ENCODE assay signal across 11 cellular contexts in the genomic region with DNA sequence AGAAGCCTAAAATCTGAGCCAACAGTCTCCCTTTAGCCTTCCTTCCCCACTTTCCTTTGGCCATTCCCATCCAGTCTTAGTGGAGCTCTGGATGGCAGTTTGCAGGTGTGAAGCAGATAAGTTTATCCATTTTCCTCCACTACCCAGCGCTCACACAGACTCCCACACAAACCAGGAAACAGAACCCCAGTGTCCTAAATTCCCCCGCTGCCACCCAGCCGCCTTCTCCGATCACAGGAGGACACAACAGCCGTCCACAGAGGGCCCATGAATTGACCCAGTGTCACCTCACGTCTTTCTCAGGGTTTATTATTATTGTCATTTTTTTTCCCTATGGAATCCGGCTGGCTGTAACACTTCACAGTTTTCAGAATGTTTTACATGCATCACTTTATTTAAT. TPM values are rescaled to one million over a fixed set of nuclear protein-coding genes. Genes with fewer than 3 reads are reported as not detected.
DNase-seq lines count a peak whose midpoint lies in the region; ATAC-seq, FAIRE-seq and TF ChIP-seq lines count a peak whose summit lies in the region.
"Had no signal": no experiment of that assay in that cellular context is flagged by ENCODE, and none has a peak within 500 bp of the region (broad histone marks: within the 10 kb centered on the region; RNA-seq: fewer than 3 reads in every experiment).

No MANE protein-coding gene starts in this region.

- TF ChIP-seq EP300 in H1 (IDR thresholded peaks at IDR 0.05; ENCODE audit: borderline replicate concordance in 1 of 2, low read depth in 2 of 2, low read length in 2 of 2) = no peak

- H3K23ac ChIP-seq in H1 (ENCODE audit: insufficient read length) = no peak overlapping the region

- H3K36me3 Mint-ChIP-seq in nephron progenitor cell (ENCODE audit: low read depth) = no peaks in the 10 kb centered on the region
- H3K36me3 Mint-ChIP-seq: memory B cell; stimulated activated effector memory CD8-positive, alpha-beta T cell treated with anti-CD3 and anti-CD28 coated beads, Interleukin-12 subunit alpha, Interleukin-12 subunit beta, amount 100 ng/mL, for 72 hours had no signal

- peak overlapping the region; percentile 92 for H2BK5ac ChIP-seq in H1 (ENCODE audit: low read depth, low read length)

- H3K79me2 ChIP-seq in H1 (ENCODE audit: control insufficient read depth in 1 of 2, insufficient read depth in 2 of 2, low read length in 2 of 2) = peaks cover 0 to 77% of the 10 kb centered on the region in 2 experiments; a peak in 3 of 4 replicates

- peak overlapping the region; percentile 13 for H4K91ac ChIP-seq in H1 (replicated peaks; ENCODE audit: insufficient read length, low read length)

- intact Hi-C loops in heart left ventricle (cut with DNase I) (no loop called here), Right ventricle myocardium superior (cut with DNase I) (no loop called here), upper lobe of right lung (cut with DNase I) (no loop called here)

- H3K4me3 ChIP-seq in heart left ventricle = no peak overlapping the region
- no peak overlapping the region for H3K4me3 ChIP-seq in H1 (ENCODE audit: extremely low read depth in 1 of 4, insufficient read depth in 2 of 4, low read depth in 3 of 4, low read length in 4 of 4)
- H3K4me3 ChIP-seq in upper lobe of right lung = no peak overlapping the region

- CTCF ChIA-PET in H1 (lab: Charles Lee; ENCODE audit: partially characterized antibody) = interaction anchor here (1.2 to 26.9 kb wide), 5 partner anchors 15 to 91 kb away, joined by 3 to 433 read pairs (median 41); partner anchors contain the start of gene CD9

- H3K27ac ChIP-seq in heart left ventricle = peak overlapping the region in 10 of 12 donors; percentile 11 to 99 (median 39)
- peak overlapping the region; percentile 45; the same call in 1 of the 2 replicates for H3K27ac ChIP-seq in H1 (ENCODE audit: low read depth, low read length)
- peak overlapping the region; percentile 88 for H3K27ac ChIP-seq in upper lobe of right lung

- no peak overlapping the region for H4K5ac ChIP-seq in H1 (ENCODE audit: insufficient read length, low read depth, low read length)

- peak overlapping the region; percentile 44; the same call in 1 of the 2 replicates for H3K18ac ChIP-seq in H1 (ENCODE audit: extremely low read depth, low read length)

- H3K23me2 ChIP-seq in H1 (ENCODE audit: low read depth, low read length) = peaks cover 5% of the 10 kb centered on the region; the same call in 1 of the 2 replicates

- ATAC-seq in heart left ventricle (no peak), Right ventricle myocardium superior (ENCODE audit: poor library complexity) (no peak), upper lobe of right lung (no peak)
- ATAC-seq: stimulated activated effector memory CD8-positive, alpha-beta T cell treated with anti-CD3 and anti-CD28 coated beads, Interleukin-12 subunit alpha, Interleukin-12 subunit beta, amount 100 ng/mL, for 72 hours had no signal

- H3K36me3 ChIP-seq in heart left ventricle = peaks cover 0 to 38% (median 13%) of the 10 kb centered on the region in 9 donors
- no peaks in the 10 kb centered on the region for H3K36me3 ChIP-seq in H1 (ENCODE audit: control insufficient read depth in 2 of 4, insufficient read depth in 4 of 4, low read length in 3 of 4)
- H3K36me3 ChIP-seq in upper lobe of right lung = peaks cover 15% of the 10 kb centered on the region

- peaks cover 18% of the 10 kb centered on the region for H3K79me1 ChIP-seq in H1 (ENCODE audit: low read depth, low read length)

- H3K14ac ChIP-seq in H1 (ENCODE audit: insufficient read length) = no peak overlapping the region

- 75 to 85% (median 84%) methylated on average over 7 of the region's 7 CpGs for WGBS in heart left ventricle, 4 donors
- 83% methylated on average over 7 of the region's 7 CpGs; no CpG with 5 or more reads in 1 of the 2 experiments for WGBS in H1 (ENCODE audit: extremely low coverage in 1 of 2, insufficient coverage in 1 of 2, insufficient read length in 1 of 2, insufficient replicate concordance in 2 of 2, low coverage in 1 of 2, low lambda C conversion rate in 2 of 2, missing lambda C conversion rate in 1 of 2), 2 experiments

- 0 out of 7 replicates have a peak overlapping the region, but pooled peaks of 1 of the 4 experiments have one; percentile 9 for H3K9ac ChIP-seq in H1 (replicated peaks in 1 of 4; ENCODE audit: extremely low read depth in 1 of 4, low read depth in 3 of 4, low read length in 3 of 4)

- FAIRE-seq in H1 (lab: Jason Lieb, UNC) = no peak

- peaks cover 68% of the 10 kb centered on the region for H3K4me1 Mint-ChIP-seq in nephron progenitor cell

- no peaks in the 10 kb centered on the region for H3K9me3 Mint-ChIP-seq in nephron progenitor cell
- H3K9me3 Mint-ChIP-seq: memory B cell; stimulated activated effector memory CD8-positive, alpha-beta T cell treated with anti-CD3 and anti-CD28 coated beads, Interleukin-12 subunit alpha, Interleukin-12 subunit beta, amount 100 ng/mL, for 72 hours had no signal

- H2BK120ac ChIP-seq in H1 (replicated peaks; ENCODE audit: low read depth, low read length) = peak overlapping the region; percentile 22

- H2BK20ac ChIP-seq in H1 (ENCODE audit: low read length) = peak overlapping the region; percentile 53

- H3K4me1 ChIP-seq in heart left ventricle (peaks cover 0 to 95% (median 43%) of the 10 kb centered on the region in 12 donors), H1 (replicated peaks in 1 of 4; ENCODE audit: control insufficient read depth in 3 of 4, insufficient read depth in 4 of 4, low read length in 3 of 4) (peaks cover 28 to 47% (median 42%) of the 10 kb centered on the region in 4 experiments), upper lobe of right lung (peaks cover 60% of the 10 kb centered on the region)

- no peaks in the 10 kb centered on the region for H3K9me3 ChIP-seq in heart left ventricle
- no peaks in the 10 kb centered on the region for H3K9me3 ChIP-seq in H1 (ENCODE audit: insufficient read depth in 2 of 2, low read depth in 1 of 2, low read length in 1 of 2)
- no peaks in the 10 kb centered on the region for H3K9me3 ChIP-seq in upper lobe of right lung

- peak overlapping the region in 1 of 2 experiments; percentile 86; a peak in 2 of 4 replicates for H3K4me2 ChIP-seq in H1 (ENCODE audit: insufficient read depth in 1 of 2, low read depth in 2 of 2, low read length in 2 of 2)

- H3K4ac ChIP-seq in H1 (replicated peaks; ENCODE audit: insufficient read length, low read depth, low read length) = peak overlapping the region; percentile 63

- no peaks in the 10 kb centered on the region for H3K27me3 ChIP-seq in heart left ventricle
- H3K27me3 ChIP-seq in H1 (replicated peaks in 1 of 4; ENCODE audit: control insufficient read depth in 3 of 4, extremely low read depth in 1 of 4, insufficient read depth in 3 of 4, low read length in 3 of 4) = no peaks in the 10 kb centered on the region; a peak in 1 of 7 replicates
- H3K27me3 ChIP-seq in upper lobe of right lung = no peaks in the 10 kb centered on the region

- peak overlapping the region; percentile 69 for H2AK5ac ChIP-seq in H1 (ENCODE audit: low read depth, low read length)

- peaks cover 0 to 9% of the 10 kb centered on the region in 2 experiments for H4K20me1 ChIP-seq in H1 (replicated peaks in 1 of 2; ENCODE audit: control insufficient read depth in 1 of 2, insufficient read depth in 2 of 2, low read length in 2 of 2)

- no peak overlapping the region for H4K8ac ChIP-seq in H1 (ENCODE audit: extremely low read depth, insufficient read depth, low read length)

- POLR2A ChIA-PET in H1 (lab: Charles Lee; ENCODE audit: partially characterized antibody) = interaction anchor here (0.9 to 12.4 kb wide), 5 partner anchors 11 to 60 kb away, joined by 3 to 203 read pairs (median 7); partner anchors contain the start of gene CD9

- TF ChIP-seq CTCF in heart left ventricle (IDR thresholded peaks at IDR 0.05) (no peak), H1 (IDR thresholded peaks at IDR 0.05; ENCODE audit: control extremely low read depth in 1 of 3, insufficient read depth in 1 of 3, low read depth in 1 of 3, low read length in 3 of 3) (no peak), nephron progenitor cell (IDR thresholded peaks at IDR 0.05) (no peak), upper lobe of right lung (IDR thresholded peaks at IDR 0.05) (no peak)

- H2BK15ac ChIP-seq in H1 (ENCODE audit: low read length) = no peak overlapping the region; the same call in 1 of the 2 replicates

- H3K27me3 Mint-ChIP-seq in nephron progenitor cell (ENCODE audit: low read depth, poor library complexity) = peaks cover 20% of the 10 kb centered on the region

- no peak overlapping the region for H3K4me3 Mint-ChIP-seq in nephron progenitor cell
- H3K4me3 Mint-ChIP-seq: memory B cell; stimulated activated effector memory CD8-positive, alpha-beta T cell treated with anti-CD3 and anti-CD28 coated beads, Interleukin-12 subunit alpha, Interleukin-12 subunit beta, amount 100 ng/mL, for 72 hours had no signal

- TF ChIP-seq RAD21 in H1 (IDR thresholded peaks at IDR 0.05 in 1 of 2, conservative IDR thresholded peaks at IDR 0.05 in 1 of 2; ENCODE audit: low read depth in 2 of 2, low read length in 2 of 2) = no peak

- H3K56ac ChIP-seq in H1 (replicated peaks; ENCODE audit: insufficient read length, low read depth, low read length) = no peak overlapping the region

- H2AFZ ChIP-seq in H1 (ENCODE audit: low read length) = no peak overlapping the region

- TF ChIP-seq POLR2A in heart left ventricle (IDR thresholded peaks at IDR 0.05) = no peak
- TF ChIP-seq POLR2A in H1 (IDR thresholded peaks at IDR 0.05; ENCODE audit: control extremely low read depth in 1 of 2, low read depth in 2 of 2, low read length in 2 of 2) = no peak

- DNase-seq in heart left ventricle (peak in 1 of 5 donors; percentile 19), Right ventricle myocardium superior (no peak), H1 (ENCODE audit: low read depth in 1 of 2, low spot score in 2 of 2) (no peak), nephron progenitor cell (no peak), upper lobe of right lung (no peak), putamen (ENCODE audit: low spot score) (no peak), NCI-H748 (lab: John Stamatoyannopoulos, UW; ENCODE audit: unreplicated experiment) (no peak), DMS53 (lab: John Stamatoyannopoulos, UW) (no peak)
- DNase-seq: T-helper 2 cell had no signal

- H2BK12ac ChIP-seq in H1 (ENCODE audit: low read depth, low read length) = peak overlapping the region; percentile 98

- H3K27ac Mint-ChIP-seq in nephron progenitor cell = peak overlapping the region; percentile 34
- H3K27ac Mint-ChIP-seq: memory B cell; stimulated activated effector memory CD8-positive, alpha-beta T cell treated with anti-CD3 and anti-CD28 coated beads, Interleukin-12 subunit alpha, Interleukin-12 subunit beta, amount 100 ng/mL, for 72 hours had no signal

RNA-seq across cellular contexts. Expression of gene CD9, which starts 16.4 kb away (rescaled TPM):
- 10 to 100 TPM; 29.9 to 96.1 (median 54.7) TPM for total RNA-seq in heart left ventricle
- 10 to 100 TPM; 63.2 to 87.4 TPM for polyA plus RNA-seq in heart left ventricle
- total RNA-seq in Right ventricle myocardium superior = 51.9 TPM
- 164 and 168 TPM in 2 replicates for total RNA-seq in H1 (2021; fragmentation: NEBNext Ultra II Directional; extraction: Animal tissue kit (Norgen Biotek cat#: 25700))
- 173 and 319 TPM in 2 replicates for polyA plus RNA-seq in H1 (2011; rRNA removed)
- 270 TPM for polyA plus RNA-seq in H1 (2011; cell fraction: cytosol; rRNA removed)
- 124 TPM for polyA plus RNA-seq in H1 (2011; cell fraction: nucleus; rRNA removed)
- 202 to 227 TPM (median 219 TPM) in 4 replicates for polyA plus RNA-seq in H1 (2012, experiment 1 of 2)
- 250 TPM for polyA plus RNA-seq in H1 (2012, experiment 2 of 2)
- polyA plus RNA-seq in H1 (2013, experiment 1 of 2) = 461 TPM
- 438 TPM for polyA plus RNA-seq in H1 (2013, experiment 2 of 2)
- polyA minus RNA-seq in H1 (2011; rRNA and poly(A)+ RNA removed) = 187 and 223 TPM in 2 replicates
- 121 TPM for polyA minus RNA-seq in H1 (2011; cell fraction: cytosol; rRNA and poly(A)+ RNA removed)
- 81.6 TPM for polyA minus RNA-seq in H1 (2011; cell fraction: nucleus; rRNA and poly(A)+ RNA removed)
- 445 TPM for total RNA-seq in upper lobe of right lung
